ENCODE assay signal across 23 cellular contexts in genomic region chr12:10398168-10398567, GRCh38. TPM values are rescaled to one million over a fixed set of nuclear protein-coding genes. Genes with fewer than 3 reads are reported as not detected.
"Had no signal": no experiment of that assay in that cellular context is flagged by ENCODE, and none has a peak within 500 bp of the region (broad histone marks: within the 10 kb centered on the region; RNA-seq: fewer than 3 reads in every experiment).

No MANE protein-coding gene starts in this region.

- H3K4me3 Mint-ChIP-seq: activated B cell treated with CpG ODN at 0.5 μM for 24 hours; activated CD4-positive, alpha-beta T cell treated with anti-CD3 and anti-CD28 coated beads, Interleukin-2, amount 10 ng/mL, durations not matched to agents 24 days and 14 days; neural progenitor cell; T-helper 17 cell had no signal

- H3K4me1 Mint-ChIP-seq: neural progenitor cell had no signal

- H3K36me3 Mint-ChIP-seq: activated naive CD4-positive, alpha-beta T cell treated with anti-CD3 and anti-CD28 coated beads, Interleukin-2, amount 50 U/mL, for 72 hours; neural progenitor cell had no signal

- H3K4me3 ChIP-seq: lower lobe of right lung, neural progenitor cell, ovary, right lobe of liver, smooth muscle cell, stomach, testis, upper lobe of left lung had no signal

- H3K27ac Mint-ChIP-seq: activated B cell treated with CpG ODN at 0.5 μM for 24 hours; activated CD4-positive, alpha-beta T cell treated with anti-CD3 and anti-CD28 coated beads, Interleukin-2, amount 10 ng/mL, durations not matched to agents 24 days and 14 days; activated naive CD4-positive, alpha-beta T cell treated with anti-CD3 and anti-CD28 coated beads, Interleukin-2, amount 50 U/mL, for 72 hours; neural progenitor cell; T-helper 17 cell had no signal

- ATAC-seq: activated naive CD4-positive, alpha-beta T cell treated with anti-CD3 and anti-CD28 coated beads, Interleukin-2, amount 50 U/mL, for 72 hours; foreskin keratinocyte; left cardiac atrium; lower lobe of right lung; right lobe of liver; T-helper 17 cell had no signal

- H3K9me3 ChIP-seq: lower lobe of right lung, ovary, right lobe of liver, stomach, testis, upper lobe of left lung had no signal

- H3K4me1 ChIP-seq: neural progenitor cell, right lobe of liver, testis had no signal

- H3K9me3 Mint-ChIP-seq: activated B cell treated with CpG ODN at 0.5 μM for 24 hours; activated CD4-positive, alpha-beta T cell treated with anti-CD3 and anti-CD28 coated beads, Interleukin-2, amount 10 ng/mL, durations not matched to agents 24 days and 14 days; activated naive CD4-positive, alpha-beta T cell treated with anti-CD3 and anti-CD28 coated beads, Interleukin-2, amount 50 U/mL, for 72 hours; neural progenitor cell had no signal

- DNase-seq: activated B cell treated with CpG ODN at 0.5 μM for 24 hours; activated CD4-positive, alpha-beta T cell treated with anti-CD3 and anti-CD28 coated beads, Interleukin-2, amount 10 ng/mL, durations not matched to agents 24 days and 14 days; activated CD8-positive, alpha-beta memory T cell treated with anti-CD3 and anti-CD28 coated beads for 24 hours; activated gamma-delta T cell; anterior cingulate cortex; brain microvascular endothelial cell; cortex of kidney; effector memory CD4-positive, alpha-beta T cell; foreskin keratinocyte; left cardiac atrium; lower lobe of right lung; ovary; right lobe of liver; stimulated activated CD4-positive, alpha-beta T cell treated with anti-CD3 and anti-CD28 coated beads, Interleukin-4, amount 100 ng/mL, for 4 hours; stimulated activated CD8-positive, alpha-beta memory T cell treated with anti-CD3 and anti-CD28 coated beads, Interleukin-4, amount 100 ng/mL, for 48 hours; stomach; T-helper 17 cell; testis; upper lobe of left lung had no signal

- H3K27me3 ChIP-seq: brain microvascular endothelial cell, foreskin keratinocyte, neural progenitor cell, ovary, right lobe of liver, stomach, testis, upper lobe of left lung had no signal

- H3K36me3 ChIP-seq: brain microvascular endothelial cell, lower lobe of right lung, neural progenitor cell, ovary, right lobe of liver, stomach, upper lobe of left lung had no signal

- H3K27ac ChIP-seq: brain microvascular endothelial cell, foreskin keratinocyte, lower lobe of right lung, neural progenitor cell, ovary, right lobe of liver, stomach, testis, upper lobe of left lung had no signal

RNA-seq across cellular contexts. Expression of gene KLRK1, which starts 8.3 kb away (rescaled TPM):
- total RNA-seq: activated CD4-positive, alpha-beta T cell treated with anti-CD3 and anti-CD28 coated beads, Interleukin-2, amount 10 ng/mL, durations not matched to agents 24 days and 14 days; foreskin keratinocyte; pulmonary artery endothelial cell; smooth muscle cell had no signal
- polyA plus RNA-seq: foreskin keratinocyte, smooth muscle cell had no signal

RNA-seq across cellular contexts. Expression of gene KLRC4, which starts 11.4 kb away (rescaled TPM):
- total RNA-seq: activated B cell treated with CpG ODN at 0.5 μM for 24 hours; activated CD4-positive, alpha-beta T cell treated with anti-CD3 and anti-CD28 coated beads, Interleukin-2, amount 10 ng/mL, durations not matched to agents 24 days and 14 days; foreskin keratinocyte; lower lobe of right lung; pulmonary artery endothelial cell; smooth muscle cell; T-helper 17 cell; testis had no signal
- polyA plus RNA-seq: foreskin keratinocyte, smooth muscle cell had no signal

RNA-seq across cellular contexts. Expression of gene KLRC3, which starts 22.2 kb away (rescaled TPM):
- total RNA-seq: activated B cell treated with CpG ODN at 0.5 μM for 24 hours; activated CD4-positive, alpha-beta T cell treated with anti-CD3 and anti-CD28 coated beads, Interleukin-2, amount 10 ng/mL, durations not matched to agents 24 days and 14 days; activated naive CD4-positive, alpha-beta T cell treated with anti-CD3 and anti-CD28 coated beads, Interleukin-2, amount 50 U/mL, for 72 hours; foreskin keratinocyte; left cardiac atrium; lower lobe of right lung; pulmonary artery endothelial cell; right lobe of liver; smooth muscle cell; T-helper 17 cell had no signal
- polyA plus RNA-seq: foreskin keratinocyte, smooth muscle cell had no signal

RNA-seq across cellular contexts. Expression of gene KLRC2, which starts 37.6 kb away (rescaled TPM):
- total RNA-seq: activated B cell treated with CpG ODN at 0.5 μM for 24 hours; activated CD4-positive, alpha-beta T cell treated with anti-CD3 and anti-CD28 coated beads, Interleukin-2, amount 10 ng/mL, durations not matched to agents 24 days and 14 days; foreskin keratinocyte; left cardiac atrium; lower lobe of right lung; pulmonary artery endothelial cell; smooth muscle cell; T-helper 17 cell had no signal
- polyA plus RNA-seq: foreskin keratinocyte, smooth muscle cell had no signal

RNA-seq across cellular contexts. Expression of gene KLRC1, which starts 55.0 kb away (rescaled TPM):
- total RNA-seq: activated B cell treated with CpG ODN at 0.5 μM for 24 hours; activated CD4-positive, alpha-beta T cell treated with anti-CD3 and anti-CD28 coated beads, Interleukin-2, amount 10 ng/mL, durations not matched to agents 24 days and 14 days; foreskin keratinocyte; pulmonary artery endothelial cell; smooth muscle cell; T-helper 17 cell had no signal
- polyA plus RNA-seq: foreskin keratinocyte, smooth muscle cell had no signal
